In the genomic region with DNA sequence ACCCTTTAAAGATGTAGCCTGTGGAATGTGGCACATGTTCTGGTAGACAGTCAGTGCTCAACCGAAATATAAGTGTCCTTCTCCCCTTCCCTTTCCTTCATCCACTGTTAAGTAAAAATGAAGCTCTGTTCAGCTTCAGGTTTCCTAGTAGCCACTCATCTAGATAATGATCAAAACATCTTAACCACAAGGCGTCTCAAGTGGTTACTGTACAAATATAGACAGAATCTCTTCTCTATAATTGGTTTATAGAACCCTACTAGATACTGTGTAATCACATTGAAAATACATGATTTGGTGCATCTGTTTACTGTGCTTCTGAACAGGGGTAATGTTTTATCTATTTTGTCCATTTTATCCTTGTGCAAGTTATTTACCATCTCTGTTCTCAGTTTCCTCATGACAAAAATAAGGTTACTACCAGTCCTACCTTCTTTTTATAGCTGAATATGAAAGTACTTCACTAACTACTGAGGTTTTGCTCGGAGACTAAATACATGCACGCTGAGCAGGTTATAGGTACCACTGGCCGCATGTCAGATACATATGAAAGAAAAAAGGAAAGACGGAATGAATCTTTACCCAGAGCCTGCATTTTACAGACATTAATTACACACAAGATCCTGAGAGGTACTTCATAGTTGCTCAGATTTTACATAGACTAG, we compare ENCODE assay signal across 11 cellular contexts. TPM values are rescaled to one million over a fixed set of nuclear protein-coding genes. Genes with fewer than 3 reads are reported as not detected.
DNase-seq lines count a peak whose midpoint lies in the region; ATAC-seq, FAIRE-seq and TF ChIP-seq lines count a peak whose summit lies in the region.
"Had no signal": no experiment of that assay in that cellular context is flagged by ENCODE, and none has a peak within 500 bp of the region (broad histone marks: within the 10 kb centered on the region; RNA-seq: fewer than 3 reads in every experiment).

No MANE protein-coding gene starts in this region.

- TF ChIP-seq POLR2A in GM12891 (IDR thresholded peaks at IDR 0.05; ENCODE audit: low read depth, low read length) = no peak

- H3K36me3 ChIP-seq in tibial artery = no peaks in the 10 kb centered on the region
- H3K36me3 ChIP-seq in aorta (ENCODE audit: control insufficient read depth in 1 of 2, insufficient read depth in 2 of 2, low read length in 1 of 2) = no peaks in the 10 kb centered on the region

- H3K4me1 ChIP-seq in tibial artery (peaks cover 0 to 8% (median 2%) of the 10 kb centered on the region in 4 donors), aorta (ENCODE audit: control insufficient read depth in 1 of 2, insufficient read depth in 2 of 2, low read length in 2 of 2) (no peaks in the 10 kb centered on the region)

- no peak for TF ChIP-seq CTCF in tibial artery (IDR thresholded peaks at IDR 0.05)

- 93 to 96% methylated on average over 6 of the region's 6 CpGs for WGBS in aorta, 2 donors

- FAIRE-seq in GM12891 (lab: Jason Lieb, UNC) = peak; percentile 71
- FAIRE-seq: HTR-8/SVneo had no signal

- intact Hi-C loops in tibial artery (cut with DNase I; ENCODE audit: low total_unique reads) = loop anchor here (10.0 kb wide), 1 partner anchor 298 kb away; a partner anchor contains a TSS
- intact Hi-C loops in aorta (cut with DNase I) = no loop called here

- H3K4me3 ChIP-seq in tibial artery = no peak overlapping the region
- H3K4me3 ChIP-seq in aorta (ENCODE audit: low read length in 2 of 2) = no peak overlapping the region

- ATAC-seq in GM19463 (IDR thresholded peaks at IDR 0.05; ENCODE audit: unreplicated experiment) (peak; percentile 72), HG03039 (IDR thresholded peaks at IDR 0.05; ENCODE audit: unreplicated experiment) (peak; percentile 47), aorta (ENCODE audit: low FRiP score) (no peak)
- ATAC-seq: CD8-positive, alpha-beta T cell had no signal

- H3K9me3 ChIP-seq in tibial artery = no peaks in the 10 kb centered on the region
- no peaks in the 10 kb centered on the region for H3K9me3 ChIP-seq in aorta (ENCODE audit: control insufficient read depth, low read length)

- no peak overlapping the region for H3K27ac ChIP-seq in tibial artery
- no peak overlapping the region for H3K27ac ChIP-seq in aorta (ENCODE audit: low read depth in 1 of 2, low read length in 2 of 2)

- DNase-seq in GM12891 (ENCODE audit: insufficient read length, low spot score) = no peak
- DNase-seq in NCI-H82 treated with DMSO at 0.1 percent for 48 hours (lab: John Stamatoyannopoulos, UW; ENCODE audit: unreplicated experiment) = peak; percentile 30
- DNase-seq in tibial artery = no peak
- no peak for DNase-seq in activated naive CD4-positive, alpha-beta T cell (lab: John Stamatoyannopoulos, UW)
- DNase-seq in activated gamma-delta T cell (lab: John Stamatoyannopoulos, UW) = no peak
- no peak for DNase-seq in aorta
- DNase-seq: CD8-positive, alpha-beta T cell; occipital lobe had no signal

- H3K27me3 ChIP-seq in tibial artery = no peaks in the 10 kb centered on the region
- no peaks in the 10 kb centered on the region for H3K27me3 ChIP-seq in aorta (ENCODE audit: control insufficient read depth in 1 of 2, insufficient read depth in 2 of 2, low read length in 1 of 2)

TF ChIP-seq in GM12891, 5 proteins besides CTCF, POLR2A, EP300 and RAD21:
- TF ChIP-seq POLR2AphosphoS5 (IDR thresholded peaks at IDR 0.05; ENCODE audit: low read depth, low read length) = no peak
- no peak for TF ChIP-seq TAF1 (IDR thresholded peaks at IDR 0.05; ENCODE audit: low read depth, low read length)
- TF ChIP-seq SPI1 (IDR thresholded peaks at IDR 0.05; ENCODE audit: low read depth, low read length) = no peak
- TF ChIP-seq PAX5 (IDR thresholded peaks at IDR 0.05; ENCODE audit: insufficient read depth, low read length, severe bottlenecking) = no peak
- no peak for TF ChIP-seq POU2F2 (IDR thresholded peaks at IDR 0.05; ENCODE audit: low read depth, low read length)
TF ChIP-seq in GM12891: peak in this region for 0.

RNA-seq across cellular contexts. Expression of a gene that starts 20.3 kb away (rescaled TPM):
- polyA plus RNA-seq in GM12891 (2012; ENCODE audit: low read depth, missing spikeins) = 29.5 TPM
- 100 to 1,000 TPM in 1 of 2 donors, 10 to 100 TPM in 1; 72.6 to 119 TPM for total RNA-seq in aorta
- 10 to 100 TPM; 89.2 to 95.4 TPM for polyA plus RNA-seq in aorta
